24 cellular contexts compared by ENCODE assay signal in the genomic region with DNA sequence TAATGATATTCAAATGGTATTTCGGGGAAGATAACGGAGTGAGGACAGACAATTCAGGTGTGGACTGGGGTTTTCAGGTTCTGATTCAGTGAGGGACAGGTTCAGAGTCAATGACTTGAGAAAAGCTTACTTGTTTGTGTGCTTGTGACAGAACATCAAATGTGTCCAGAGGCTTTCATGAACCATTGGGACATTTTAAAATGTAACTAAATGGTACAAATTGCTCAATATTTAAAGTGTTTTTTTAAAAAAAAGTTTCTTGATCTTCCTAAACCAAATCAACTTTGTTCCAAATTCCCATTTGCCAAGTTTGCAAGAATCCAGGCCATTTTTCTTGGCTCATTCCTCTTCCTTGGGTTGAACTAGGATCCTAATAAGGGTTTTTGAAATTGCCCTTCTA.
"Had no signal": no experiment of that assay in that cellular context is flagged by ENCODE, and none has a peak within 500 bp of the region (broad histone marks: within the 10 kb centered on the region; RNA-seq: fewer than 3 reads in every experiment).

No MANE protein-coding gene starts in this region.

- H3K4me3 ChIP-seq: ascending aorta, body of pancreas, Peyer's patch had no signal

- DNase-seq: activated CD4-positive, alpha-beta T cell treated with anti-CD3 and anti-CD28 coated beads for 48 hours; activated CD4-positive, alpha-beta T cell treated with anti-CD3 and anti-CD28 coated beads, Interleukin-2, amount 50 U/mL, for 4 hours; activated CD4-positive, CD25-positive, alpha-beta regulatory T cell treated with anti-CD3 and anti-CD28 coated beads, Interleukin-2, amount 50 U/mL, for 72 hours; activated CD8-positive, alpha-beta memory T cell treated with anti-CD3 and anti-CD28 coated beads, Interleukin-2, amount 10 ng/mL, durations not matched to agents 7 days and 5 days; activated CD8-positive, alpha-beta T cell treated with anti-CD3 and anti-CD28 coated beads, Interleukin-2, amount 10 ng/mL, durations not matched to agents 7 days and 5 days; activated effector memory CD4-positive, alpha-beta T cell treated with Interleukin-2 at 50 U/mL for 16 hours; activated naive CD4-positive, alpha-beta T cell; activated T-cell treated with anti-CD3 and anti-CD28 coated beads, Interleukin-2, amount 50 U/mL, for 24 hours; amniotic stem cell; body of pancreas; MM.1S; NCI-H1105; NCI-H1436; NCI-H1694 treated with DMSO at 0.1 percent for 48 hours; NCI-H2029 treated with DMSO at 0.1 percent for 48 hours; NCI-H345; NCI-H510A; NCI-H526 treated with DMSO at 0.1 percent for 48 hours; NK-92 treated with Interleukin-12 subunit alpha and Interleukin-12 subunit beta, amount 100 ng/mL, for 24 hours; OCI-M1; Peyer's patch; SHP77 treated with DMSO at 0.1 percent for 48 hours had no signal

- H3K27me3 ChIP-seq: ascending aorta, body of pancreas, Peyer's patch had no signal

- H3K9me3 ChIP-seq: ascending aorta, body of pancreas, Peyer's patch had no signal

- H3K36me3 ChIP-seq: ascending aorta, Peyer's patch had no signal

- H3K27ac ChIP-seq: body of pancreas, Peyer's patch, RWPE1 had no signal
